ENCODE assay signal across 7 cellular contexts in the genomic region with DNA sequence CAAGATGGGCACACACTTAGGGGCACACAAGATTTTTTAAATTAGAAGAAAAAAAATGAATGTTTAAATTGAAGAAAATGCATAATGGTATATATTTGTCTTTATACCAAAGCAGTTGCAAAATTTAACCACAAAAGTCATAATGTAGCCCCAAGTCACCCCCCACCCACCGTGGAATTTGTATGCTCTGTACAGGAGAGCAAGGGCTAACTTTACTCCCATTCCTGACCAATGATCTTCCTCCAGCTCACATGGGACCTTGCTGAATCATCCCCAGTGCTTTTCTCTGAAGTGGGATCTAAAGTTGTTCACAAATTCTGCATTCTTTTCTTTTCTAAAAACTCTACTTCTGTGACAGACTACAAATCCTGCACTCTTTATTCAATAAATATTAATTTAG.
"Had no signal": no experiment of that assay in that cellular context is flagged by ENCODE, and none has a peak within 500 bp of the region (broad histone marks: within the 10 kb centered on the region; RNA-seq: fewer than 3 reads in every experiment).

No MANE protein-coding gene starts in this region.

- DNase-seq: H9, HCEC 1CT, IMR-90 had no signal

- H2AFZ ChIP-seq: GM23338 had no signal

- H3K4me3 Mint-ChIP-seq: GM23338, H9 had no signal

- H3K27ac Mint-ChIP-seq: GM23338, H9 had no signal

- FAIRE-seq: H1, H54, HTR-8/SVneo had no signal

- H3K4me1 Mint-ChIP-seq: GM23338 had no signal

- H3K4me3 ChIP-seq: GM23338 had no signal

- H3K4me2 ChIP-seq: GM23338 had no signal

- ATAC-seq: GM23338 had no signal
